9 cellular contexts compared by ENCODE assay signal in the genomic region with DNA sequence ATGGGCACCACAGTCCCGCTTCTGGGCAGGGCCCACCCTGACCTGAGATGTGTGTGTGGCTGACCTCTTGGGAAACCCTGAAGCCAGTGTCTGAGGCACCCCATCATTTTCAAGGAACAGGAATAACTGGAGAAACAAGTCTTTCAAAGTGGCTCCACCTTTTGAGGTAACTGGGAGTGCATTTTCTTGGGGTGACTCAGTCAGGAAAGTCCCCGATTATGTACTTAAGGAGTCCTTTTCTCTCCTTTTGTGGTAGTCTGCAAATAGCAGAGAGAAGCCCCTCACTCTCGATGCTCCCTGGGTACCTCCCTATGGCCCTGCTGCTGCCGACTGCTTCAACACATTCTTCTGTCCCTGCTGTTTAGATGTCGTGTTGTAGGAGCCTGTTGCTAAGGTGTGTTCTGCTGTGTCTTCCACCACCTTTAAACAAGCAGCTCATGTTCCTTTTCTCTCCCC. TPM values are rescaled to one million over a fixed set of nuclear protein-coding genes. Genes with fewer than 3 reads are reported as not detected.
DNase-seq lines count a peak whose midpoint lies in the region; ATAC-seq and TF ChIP-seq lines count a peak whose summit lies in the region.
"Not testable (repeated sequence)": the region's sequence is repeated elsewhere in the genome, so short reads cannot be mapped to it uniquely, and the experiment has no call there.
"Had no signal": no experiment of that assay in that cellular context is flagged by ENCODE, and none has a peak within 500 bp of the region (broad histone marks: within the 10 kb centered on the region; RNA-seq: fewer than 3 reads in every experiment).

No MANE protein-coding gene starts in this region.

- 67 to 71% methylated on average over 3 to 4 of the region's 5 CpGs for WGBS in body of pancreas, 2 donors

- not testable (repeated sequence) for H3K27me3 ChIP-seq in KMS-11 (ENCODE audit: insufficient read depth, low read depth); SJCRH30; body of pancreas; left lung

- H3K9ac ChIP-seq in KMS-11: not testable (repeated sequence)

- H3K9me3 ChIP-seq in SJCRH30 (replicated peaks); body of pancreas; left lung: not testable (repeated sequence)

- not testable (repeated sequence) for H4K20me1 ChIP-seq in KMS-11 (ENCODE audit: insufficient read depth)

- not testable (repeated sequence) for TF ChIP-seq CTCF in KMS-11 (conservative IDR thresholded peaks at IDR 0.05; ENCODE audit: low read depth, low read length); body of pancreas (IDR thresholded peaks at IDR 0.05); left lung (IDR thresholded peaks at IDR 0.05)

- not testable (repeated sequence) for H3K79me2 ChIP-seq in KMS-11 (ENCODE audit: insufficient read depth, low read depth)

- not testable (repeated sequence) for H3K36me3 ChIP-seq in KMS-11 (ENCODE audit: insufficient read depth); SJCRH30; body of pancreas (replicated peaks in 1 of 2; ENCODE audit: insufficient read depth in 1 of 2, low read depth in 2 of 2); left lung

- not testable (repeated sequence) for TF ChIP-seq POLR2A in body of pancreas (IDR thresholded peaks at IDR 0.05)

- H3K27ac ChIP-seq in KMS-11 (peak overlapping the region; percentile 47), SJCRH30 (peak overlapping the region; percentile 26; the same call in 1 of the 2 replicates), body of pancreas (peak overlapping the region in 3 of 4 donors; percentile 21 to 30 (median 26)), left lung (peak overlapping the region in 1 of 2 donors; percentile 53)

- H2AFZ ChIP-seq in KMS-11 (ENCODE audit: low read depth): not testable (repeated sequence)

- DNase-seq in SJCRH30, body of pancreas, left lung: not testable (repeated sequence)
- peak; percentile 84 for DNase-seq in renal cortical epithelial cell (ENCODE audit: low read depth)

- intact Hi-C loops in body of pancreas (cut with DNase I); left lung (cut with DNase I): not testable (repeated sequence)

- ATAC-seq in GM18868 (IDR thresholded peaks at IDR 0.05; ENCODE audit: unreplicated experiment) (peak; percentile 52), esophagus mucosa (peak; percentile 82), left lung (peak; percentile 36)
- not testable (repeated sequence) for ATAC-seq in body of pancreas

- H3K4me2 ChIP-seq in KMS-11: peak overlapping the region; percentile 62; the same call in 1 of the 2 replicates

- H3K4me1 ChIP-seq in KMS-11 (ENCODE audit: low read depth, poor library complexity, severe bottlenecking) (peaks cover 14% of the 10 kb centered on the region), SJCRH30 (peaks cover 11% of the 10 kb centered on the region)
- H3K4me1 ChIP-seq in body of pancreas, left lung: not testable (repeated sequence)

- H3K4me3 ChIP-seq in KMS-11 (IDR thresholded peaks at IDR 0.05; ENCODE audit: insufficient read depth, low read depth, low read length); SJCRH30; body of pancreas; left lung: not testable (repeated sequence)

RNA-seq across cellular contexts. Expression of gene FBXW10, which starts 25.2 kb away (rescaled TPM):
- total RNA-seq in SJCRH30 (2014; rRNA removed; shearing (Covaris generic)): 0.15 and 0.20 TPM in 2 replicates
- total RNA-seq in body of pancreas: not detected
- 0.16 TPM for total RNA-seq in esophagus mucosa
- under 1 TPM in 1 of 2 donors, not detected in 1; 0.55 TPM for total RNA-seq in left lung
- total RNA-seq in renal cortical epithelial cell: 0.05 TPM in 1 of 2 replicates, not detected in the other
- total RNA-seq: kidney, mononuclear cell had no signal

RNA-seq across cellular contexts. Expression of gene FOXO3B, which starts 36.6 kb away (rescaled TPM):
- 28.4 TPM in 2 replicates for total RNA-seq in SJCRH30 (2014; rRNA removed; shearing (Covaris generic))
- total RNA-seq in body of pancreas (10 to 100 TPM in 1 of 2 donors, 1 to 10 TPM in 1; 4.9 to 10.2 TPM), esophagus mucosa (0.36 TPM), left lung (1 to 10 TPM; 2.2 to 2.6 TPM), renal cortical epithelial cell (1.2 and 2.6 TPM in 2 replicates)
